Comparison of ENCODE assay signal across 8 cellular contexts in genomic region chr1:210342986-210343780, GRCh38. TPM values are rescaled to one million over a fixed set of nuclear protein-coding genes. Genes with fewer than 3 reads are reported as not detected.
DNase-seq lines count a peak whose midpoint lies in the region; ATAC-seq and TF ChIP-seq lines count a peak whose summit lies in the region.

No MANE protein-coding gene starts in this region.

- H3K36me3 ChIP-seq in left lung, result no peaks in the 10 kb centered on the region
- no peaks in the 10 kb centered on the region for H3K36me3 ChIP-seq in Caco-2 (ENCODE audit: control insufficient read depth, insufficient read depth, low read length)

- H3K4me3 Mint-ChIP-seq in Caco-2 (ENCODE audit: unreplicated experiment), result no peak overlapping the region
- H3K4me3 Mint-ChIP-seq in activated CD4-positive, alpha-beta memory T cell treated with anti-CD3 and anti-CD28 coated beads for 36 hours, result no peak overlapping the region

- H3K9me3 ChIP-seq in left lung, result no peaks in the 10 kb centered on the region
- H3K9me3 ChIP-seq in Caco-2, result no peaks in the 10 kb centered on the region

- H3K36me3 Mint-ChIP-seq in Caco-2 (ENCODE audit: insufficient read depth, unreplicated experiment), result no peaks in the 10 kb centered on the region
- H3K36me3 Mint-ChIP-seq in activated CD4-positive, alpha-beta memory T cell treated with anti-CD3 and anti-CD28 coated beads for 36 hours, result no peaks in the 10 kb centered on the region

- H3K27ac ChIP-seq in left lung, result no peak overlapping the region

- H3K9me3 Mint-ChIP-seq in Caco-2 (ENCODE audit: unreplicated experiment), result no peaks in the 10 kb centered on the region
- no peaks in the 10 kb centered on the region for H3K9me3 Mint-ChIP-seq in activated CD4-positive, alpha-beta memory T cell treated with anti-CD3 and anti-CD28 coated beads for 36 hours

- H3K27me3 ChIP-seq in left lung, result no peaks in the 10 kb centered on the region
- H3K27me3 ChIP-seq in Caco-2 (replicated peaks; ENCODE audit: control insufficient read depth, insufficient read depth, low read length), result no peaks in the 10 kb centered on the region

- no TSS peak for BruUV-seq in Caco-2 (replicated peaks; lab: Mats Ljungman, UMichigan)

- TF ChIP-seq CTCF in left lung (IDR thresholded peaks at IDR 0.05) (no peak), Caco-2 (IDR thresholded peaks at IDR 0.05; ENCODE audit: insufficient read depth in 1 of 2, low read depth in 1 of 2, low read length in 1 of 2, severe bottlenecking in 1 of 2, unreplicated experiment in 1 of 2) (no peak)

- CTCF ChIA-PET in Caco-2 (lab: Charles Lee), result no interaction called here
- CTCF ChIA-PET in activated CD4-positive, alpha-beta memory T cell treated with anti-CD3 and anti-CD28 coated beads for 36 hours (lab: Charles Lee), result interaction anchor here (3.0 to 4.2 kb wide), 4 partner anchors 11 to 56 kb away, joined by 23 to 32 read pairs (median 26); no protein-coding TSS in a partner anchor

- H3K4me1 Mint-ChIP-seq in Caco-2 (ENCODE audit: low read depth, unreplicated experiment), result no peaks in the 10 kb centered on the region
- peaks cover 36% of the 10 kb centered on the region for H3K4me1 Mint-ChIP-seq in activated CD4-positive, alpha-beta memory T cell treated with anti-CD3 and anti-CD28 coated beads for 36 hours (ENCODE audit: low read depth)

- no peak overlapping the region for H3K27ac Mint-ChIP-seq in Caco-2 (ENCODE audit: unreplicated experiment)
- no peak overlapping the region for H3K27ac Mint-ChIP-seq in activated CD4-positive, alpha-beta memory T cell treated with anti-CD3 and anti-CD28 coated beads for 36 hours

- intact Hi-C loops in left lung (cut with DNase I), result no loop called here
- intact Hi-C loops in Caco-2 (cut with micrococcal nuclease; ENCODE audit: unreplicated experiment), result no loop called here
- intact Hi-C loops in activated CD4-positive, alpha-beta memory T cell treated with anti-CD3 and anti-CD28 coated beads for 36 hours (cut with micrococcal nuclease), result no loop called here

- ATAC-seq in GM18867 (IDR thresholded peaks at IDR 0.05; ENCODE audit: unreplicated experiment) (peak; percentile 62), HG02870 (IDR thresholded peaks at IDR 0.05; ENCODE audit: unreplicated experiment) (peak; percentile 59), left lung (peak; percentile 25)

- DNase-seq in RPMI7951 (ENCODE audit: low read depth), result peak; percentile 57
- no peak for DNase-seq in left lung
- DNase-seq in Caco-2, result no peak
- DNase-seq in activated CD4-positive, alpha-beta memory T cell treated with anti-CD3 and anti-CD28 coated beads for 36 hours, result no peak
- DNase-seq in MV-4-11 (lab: John Stamatoyannopoulos, UW), result no peak
- DNase-seq in HT-29 (ENCODE audit: low spot score), result no peak

- no peaks in the 10 kb centered on the region for H3K27me3 Mint-ChIP-seq in Caco-2 (ENCODE audit: insufficient read depth, unreplicated experiment)
- H3K27me3 Mint-ChIP-seq in activated CD4-positive, alpha-beta memory T cell treated with anti-CD3 and anti-CD28 coated beads for 36 hours, result no peaks in the 10 kb centered on the region

- POLR2A ChIA-PET in Caco-2 (lab: Charles Lee), result no interaction called here
- POLR2A ChIA-PET in activated CD4-positive, alpha-beta memory T cell treated with anti-CD3 and anti-CD28 coated beads for 36 hours (lab: Charles Lee), result interaction anchor here (0.7 to 2.1 kb wide), 3 partner anchors 10 to 32 kb away, joined by 3 to 15 read pairs (median 6); no protein-coding TSS in a partner anchor

- H3K4me1 ChIP-seq in left lung, result peaks cover 0 to 4% of the 10 kb centered on the region in 2 donors
- no peaks in the 10 kb centered on the region for H3K4me1 ChIP-seq in Caco-2

- peak overlapping the region; percentile 1 to 25 for H3K4me3 ChIP-seq in left lung
- no peak overlapping the region for H3K4me3 ChIP-seq in Caco-2 (ENCODE audit: low read depth, low read length)

RNA-seq across cellular contexts. Expression of gene HHAT, which starts 14.5 kb away (rescaled TPM):
- 3.1 and 4.2 TPM in 2 replicates for total RNA-seq in RPMI7951 (2014; rRNA removed; shearing (Covaris generic))
- 1 to 10 TPM; 3.4 to 8.6 TPM for total RNA-seq in left lung
- 3.9 and 4.3 TPM in 2 replicates for total RNA-seq in Caco-2 (2022)
- total RNA-seq in activated CD4-positive, alpha-beta memory T cell treated with anti-CD3 and anti-CD28 coated beads for 36 hours, result 1 to 10 TPM; 1.6 to 1.8 TPM
- 0.37 and 0.46 TPM in 2 replicates for total RNA-seq in HT-29 (2014; rRNA removed; shearing (Covaris generic))
